Comparison of ENCODE assay signal across 11 cellular contexts in the genomic region with DNA sequence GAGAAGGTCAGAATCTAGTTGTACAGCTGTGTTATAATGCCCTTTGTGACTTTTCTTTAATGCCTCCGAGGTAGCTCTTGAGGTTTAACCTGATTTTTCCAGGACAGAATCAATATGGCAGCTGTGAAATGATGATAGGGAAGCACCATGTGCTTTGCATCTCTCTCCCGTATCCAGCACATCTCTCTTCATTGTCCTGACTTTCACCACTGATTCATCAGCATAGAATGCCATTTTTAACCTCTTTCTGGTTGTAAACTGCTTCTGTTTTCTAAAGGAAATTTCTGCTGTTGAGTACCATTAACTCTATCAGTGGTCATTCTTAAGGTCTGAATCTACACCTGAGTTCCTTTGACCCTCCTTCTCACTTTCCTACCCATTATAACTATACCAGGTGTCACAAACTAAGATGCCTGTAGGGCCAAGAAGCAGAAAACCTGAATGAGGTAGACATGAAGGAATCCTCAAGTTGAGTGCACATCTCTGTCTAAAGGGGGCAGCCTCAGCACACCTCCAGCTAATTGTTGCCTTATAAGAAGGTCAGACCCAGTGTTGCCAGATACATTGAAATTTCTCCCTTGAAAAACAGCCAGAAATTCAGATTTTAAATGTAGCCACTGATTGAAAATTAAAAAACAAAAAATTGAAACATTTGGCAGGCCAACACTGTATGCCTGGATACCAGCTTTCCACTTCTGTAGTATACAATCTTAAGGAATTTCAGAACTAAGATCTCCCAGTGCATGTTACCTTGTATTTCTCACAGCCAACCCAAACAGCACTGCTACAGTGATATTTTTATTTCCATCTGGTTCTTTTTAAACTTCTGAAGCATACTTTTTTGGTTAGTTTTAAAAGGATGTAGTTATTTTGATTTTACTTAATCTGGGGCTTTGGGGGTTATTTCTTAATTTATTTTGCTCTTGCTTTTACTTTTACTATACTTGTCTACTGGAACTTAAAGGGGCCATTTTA. TPM values are rescaled to one million over a fixed set of nuclear protein-coding genes. Genes with fewer than 3 reads are reported as not detected.
DNase-seq lines count a peak whose midpoint lies in the region; ATAC-seq and TF ChIP-seq lines count a peak whose summit lies in the region.
"Had no signal": no experiment of that assay in that cellular context is flagged by ENCODE, and none has a peak within 500 bp of the region (broad histone marks: within the 10 kb centered on the region; RNA-seq: fewer than 3 reads in every experiment).

No MANE protein-coding gene starts in this region.

- in situ Hi-C loops in mammary epithelial cell (cut with MboI; ENCODE audit: low sequenced_read_pairs in 2 of 2): no loop called here

- H3K9me3 ChIP-seq in mammary epithelial cell (replicated peaks; ENCODE audit: insufficient read depth, low read length): no peaks in the 10 kb centered on the region
- H3K9me3 ChIP-seq in effector memory CD4-positive, alpha-beta T cell (ENCODE audit: control insufficient read depth, low read length): no peaks in the 10 kb centered on the region
- H3K9me3 ChIP-seq: spleen had no signal

- intact Hi-C loops in mammary epithelial cell (cut with micrococcal nuclease): loop anchor here (1.0 kb wide), 3 partner anchors 64 to 69 kb away; no protein-coding TSS in a partner anchor

- no peak overlapping the region for H3K4me3 Mint-ChIP-seq in activated T-cell treated with anti-CD3 and anti-CD28 coated beads, Interleukin-2, amount 50 U/mL, for 72 hours

- H3K79me2 ChIP-seq in mammary epithelial cell (ENCODE audit: insufficient read depth, low read length): no peaks in the 10 kb centered on the region

- no peak overlapping the region for H3K9ac ChIP-seq in mammary epithelial cell (ENCODE audit: insufficient read depth, low read length)

- 65% methylated on average over 2 of the region's 2 CpGs for WGBS in mammary epithelial cell (ENCODE audit: low coverage, missing lambda C conversion rate)

- peaks cover 7% of the 10 kb centered on the region for H3K27me3 Mint-ChIP-seq in activated T-cell treated with anti-CD3 and anti-CD28 coated beads, Interleukin-2, amount 50 U/mL, for 72 hours (ENCODE audit: low read depth)

- H3K4me3 ChIP-seq in mammary epithelial cell (replicated peaks in 1 of 3; ENCODE audit: insufficient read depth in 1 of 3, low read depth in 2 of 3, low read length in 3 of 3): no peak overlapping the region
- no peak overlapping the region for H3K4me3 ChIP-seq in retinal pigment epithelial cell (ENCODE audit: low read length)
- H3K4me3 ChIP-seq in effector memory CD4-positive, alpha-beta T cell (ENCODE audit: insufficient read depth, low read depth, low read length, poor library complexity, severe bottlenecking): no peak overlapping the region
- H3K4me3 ChIP-seq: spleen had no signal

- DNase-seq in activated T-cell treated with anti-CD3 and anti-CD28 coated beads, Interleukin-2, amount 50 U/mL, for 72 hours: peak; percentile 3
- DNase-seq in activated T-cell treated with anti-CD3 and anti-CD28 coated beads, Interleukin-2, amount 50 U/mL, for 48 hours: no peak
- DNase-seq in NAMALWA (ENCODE audit: low spot score) (peak; percentile 59), mammary epithelial cell (peak; percentile 21), retinal pigment epithelial cell (ENCODE audit: low read depth) (no peak), NCI-H2196 (lab: John Stamatoyannopoulos, UW; ENCODE audit: unreplicated experiment) (no peak), HuH-7.5 (ENCODE audit: low spot score) (no peak)
- no peak for DNase-seq in effector memory CD4-positive, alpha-beta T cell
- DNase-seq: NCI-H1436 treated with DMSO at 0.1 percent for 48 hours, spleen had no signal

- no peaks in the 10 kb centered on the region for H3K4me1 ChIP-seq in mammary epithelial cell (ENCODE audit: insufficient read depth, low read length)
- no peaks in the 10 kb centered on the region for H3K4me1 ChIP-seq in effector memory CD4-positive, alpha-beta T cell (ENCODE audit: control insufficient read depth, insufficient read depth, low read length, poor library complexity, severe bottlenecking)
- H3K4me1 ChIP-seq: spleen had no signal

- H3K36me3 ChIP-seq in mammary epithelial cell (ENCODE audit: insufficient read depth, low read length): no peaks in the 10 kb centered on the region
- H3K36me3 ChIP-seq in effector memory CD4-positive, alpha-beta T cell (ENCODE audit: control insufficient read depth, insufficient read depth, low read length): no peaks in the 10 kb centered on the region
- H3K36me3 ChIP-seq: spleen had no signal

- dilution Hi-C loops in mammary epithelial cell (cut with HindIII; ENCODE audit: low sequenced_read_pairs): loop anchor here (5.0 kb wide), 1 partner anchor 64 kb away; no protein-coding TSS in a partner anchor

- no peak overlapping the region for H3K27ac Mint-ChIP-seq in activated T-cell treated with anti-CD3 and anti-CD28 coated beads, Interleukin-2, amount 50 U/mL, for 72 hours

- CTCF ChIA-PET in mammary epithelial cell (lab: Charles Lee; ENCODE audit: low non-redundant PET): no interaction called here

- no peak overlapping the region for H3K4me2 ChIP-seq in mammary epithelial cell (ENCODE audit: insufficient read depth, low read depth, low read length)

- BruUV-seq in mammary epithelial cell (replicated peaks; lab: Mats Ljungman, UMichigan): no TSS peak

- no peaks in the 10 kb centered on the region for H3K4me1 Mint-ChIP-seq in activated T-cell treated with anti-CD3 and anti-CD28 coated beads, Interleukin-2, amount 50 U/mL, for 72 hours (ENCODE audit: low read depth)

- no peaks in the 10 kb centered on the region for H4K20me1 ChIP-seq in mammary epithelial cell (ENCODE audit: insufficient read depth, low read length)

- no peaks in the 10 kb centered on the region for H3K36me3 Mint-ChIP-seq in activated T-cell treated with anti-CD3 and anti-CD28 coated beads, Interleukin-2, amount 50 U/mL, for 72 hours (ENCODE audit: insufficient read depth in 2 of 2)

- no peaks in the 10 kb centered on the region for H3K27me3 ChIP-seq in mammary epithelial cell (ENCODE audit: insufficient read depth, low read length)
- no peaks in the 10 kb centered on the region for H3K27me3 ChIP-seq in effector memory CD4-positive, alpha-beta T cell (replicated peaks; ENCODE audit: control insufficient read depth, insufficient read depth, low read length, poor library complexity, severe bottlenecking)
- H3K27me3 ChIP-seq: spleen had no signal

- no peak overlapping the region for H2AFZ ChIP-seq in mammary epithelial cell (ENCODE audit: low read depth, low read length)

- H3K9me3 Mint-ChIP-seq in activated T-cell treated with anti-CD3 and anti-CD28 coated beads, Interleukin-2, amount 50 U/mL, for 72 hours: peaks cover 0 to 4% of the 10 kb centered on the region in 2 donors

- H3K27ac ChIP-seq in mammary epithelial cell (ENCODE audit: insufficient read depth, low read depth, low read length): no peak overlapping the region
- H3K27ac ChIP-seq in effector memory CD4-positive, alpha-beta T cell (ENCODE audit: insufficient read depth, low read length, poor library complexity, severe bottlenecking): no peak overlapping the region
- H3K27ac ChIP-seq: spleen had no signal

- no peak for ATAC-seq in activated T-cell treated with anti-CD3 and anti-CD28 coated beads, Interleukin-2, amount 50 U/mL, for 72 hours (replicated peaks in 1 of 2)

- TF ChIP-seq CTCF in mammary epithelial cell (conservative IDR thresholded peaks at IDR 0.05 in 1 of 2, IDR thresholded peaks at IDR 0.05 in 1 of 2; ENCODE audit: extremely low read depth in 1 of 2, insufficient read depth in 1 of 2, low read depth in 1 of 2, low read length in 2 of 2) (peak; percentile 40 to 47), retinal pigment epithelial cell (conservative IDR thresholded peaks at IDR 0.05; ENCODE audit: low read depth, low read length) (peak; percentile 54)

RNA-seq across cellular contexts. Expression of a gene that starts 35.8 kb away (rescaled TPM):
- total RNA-seq in activated T-cell treated with anti-CD3 and anti-CD28 coated beads, Interleukin-2, amount 50 U/mL, for 72 hours: not detected
- total RNA-seq in mammary epithelial cell: not detected
- not detected for polyA plus RNA-seq in mammary epithelial cell
- not detected for polyA minus RNA-seq in mammary epithelial cell
- total RNA-seq: dermis microvascular lymphatic vessel endothelial cell, spleen had no signal
- polyA plus RNA-seq: spleen had no signal

Comparison
In these comparisons a context has a peak if more than half of its experiments do, and no peak if none do; other contexts are left out.
1. DNase-seq: peak in activated T-cell treated with anti-CD3 and anti-CD28 coated beads, Interleukin-2, amount 50 U/mL, for 72 hours (2 of 2), NAMALWA (single experiment) and mammary epithelial cell (single experiment); none in activated T-cell treated with anti-CD3 and anti-CD28 coated beads, Interleukin-2, amount 50 U/mL, for 48 hours (0 of 2), retinal pigment epithelial cell (single experiment), NCI-H2196 (single experiment), effector memory CD4-positive, alpha-beta T cell (0 of 3) and HuH-7.5 (single experiment).